21 cellular contexts compared by ENCODE assay signal in the genomic region with DNA sequence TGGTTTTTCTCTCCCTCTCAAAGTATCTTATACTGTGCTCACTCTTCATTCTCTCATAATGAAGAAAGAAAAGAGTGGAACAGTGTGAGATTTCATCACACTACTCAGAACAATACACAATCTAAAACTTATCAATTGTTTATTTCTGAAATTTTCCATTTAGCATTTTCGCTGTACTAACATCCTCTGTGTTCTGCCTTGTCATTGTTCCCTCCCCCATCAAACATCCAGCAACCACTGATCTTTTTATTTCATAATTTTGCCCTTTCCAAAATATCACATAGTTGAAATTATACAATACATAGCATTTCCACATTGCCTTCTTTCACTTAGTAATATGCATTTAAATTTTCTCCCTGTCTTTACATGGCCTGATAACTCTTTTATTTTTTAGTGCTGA.
A peak's percentile ranks its signal among the peaks of the same experiment; 100 is the strongest.
DNase-seq lines count a peak whose midpoint lies in the region; ATAC-seq and TF ChIP-seq lines count a peak whose summit lies in the region.
"Had no signal": no experiment of that assay in that cellular context is flagged by ENCODE, and none has a peak within 500 bp of the region (broad histone marks: within the 10 kb centered on the region; RNA-seq: fewer than 3 reads in every experiment).

No MANE protein-coding gene starts in this region.

- H3K4ac ChIP-seq in IMR-90 (ENCODE audit: low read depth, low read length), result no peak overlapping the region
- H3K4ac ChIP-seq in neuronal stem cell (ENCODE audit: low read length), result no peak overlapping the region

- H2AFZ ChIP-seq in DND-41 (ENCODE audit: low read depth, low read length) (0 out of 2 replicates have a peak overlapping the region, but pooled peaks have one; percentile 5), IMR-90 (replicated peaks; ENCODE audit: low read length, poor library complexity) (no peak overlapping the region), neuronal stem cell (ENCODE audit: low read length) (peak overlapping the region; percentile 13)

- dilution Hi-C loops in IMR-90 (cut with HindIII; ENCODE audit: low sequenced_read_pairs, unreplicated experiment), result no loop called here

- no peak overlapping the region for H3K56ac ChIP-seq in IMR-90 (ENCODE audit: extremely low read depth, insufficient read depth, low read length)

- CTCF ChIA-PET in IMR-90 (lab: Yijun Ruan, JAX), result no interaction called here

- no peaks in the 10 kb centered on the region for H3K4me1 Mint-ChIP-seq in stimulated activated effector memory CD8-positive, alpha-beta T cell treated with anti-CD3 and anti-CD28 coated beads, Interleukin-12 subunit alpha, Interleukin-12 subunit beta, amount 100 ng/mL, for 72 hours
- H3K4me1 Mint-ChIP-seq: B cell; CD4-positive, CD25-positive, alpha-beta regulatory T cell had no signal

- H3K27ac Mint-ChIP-seq in stimulated activated effector memory CD8-positive, alpha-beta T cell treated with anti-CD3 and anti-CD28 coated beads, Interleukin-12 subunit alpha, Interleukin-12 subunit beta, amount 100 ng/mL, for 72 hours, result no peak overlapping the region
- H3K27ac Mint-ChIP-seq: B cell; CD4-positive, CD25-positive, alpha-beta regulatory T cell; CD8-positive, alpha-beta T cell had no signal

- no CpG with 5 or more reads among the region's 1 CpG for WGBS in IMR-90 (ENCODE audit: extremely low coverage in 2 of 2, insufficient read length in 1 of 2), 2 experiments
- WGBS in neuronal stem cell (ENCODE audit: extremely low coverage in 2 of 2, insufficient read length in 2 of 2, insufficient replicate concordance in 1 of 2), 2 donors, result no CpG with 5 or more reads among the region's 1 CpG

- no peak for TF ChIP-seq RAD21 in IMR-90 (IDR thresholded peaks at IDR 0.05; ENCODE audit: low read length)

- H3K14ac ChIP-seq in IMR-90 (replicated peaks; ENCODE audit: low read depth, low read length) (no peak overlapping the region), neuronal stem cell (ENCODE audit: low read length) (no peak overlapping the region)

- TF ChIP-seq CTCF in DND-41 (IDR thresholded peaks at IDR 0.05; ENCODE audit: borderline replicate concordance, extremely low read depth, low read length, poor library complexity, severe bottlenecking) (no peak), IMR-90 (conservative IDR thresholded peaks at IDR 0.05; ENCODE audit: low read depth, low read length) (no peak), fibroblast of pulmonary artery (IDR thresholded peaks at IDR 0.05; ENCODE audit: low read length, missing control alignments) (no peak)

- no peak overlapping the region for H2BK5ac ChIP-seq in IMR-90 (ENCODE audit: low read depth, low read length, poor library complexity, severe bottlenecking)
- no peak overlapping the region for H2BK5ac ChIP-seq in neuronal stem cell (ENCODE audit: low read length)

- H3K79me2 ChIP-seq in DND-41 (ENCODE audit: insufficient read depth, low read length), result no peaks in the 10 kb centered on the region

- H3K27ac ChIP-seq in DND-41 (ENCODE audit: low read length) (no peak overlapping the region), IMR-90 (ENCODE audit: insufficient read depth, low read length) (no peak overlapping the region), neuronal stem cell (replicated peaks; ENCODE audit: low read length) (no peak overlapping the region)
- H3K27ac ChIP-seq: 22Rv1, BLaER1, C4-2B had no signal

- H3K9me3 ChIP-seq in DND-41 (ENCODE audit: insufficient read depth, low read length, severe bottlenecking) (peaks cover 2% of the 10 kb centered on the region), IMR-90 (ENCODE audit: control insufficient read depth, insufficient read depth, low read length) (no peaks in the 10 kb centered on the region), neuronal stem cell (replicated peaks in 1 of 2; ENCODE audit: control insufficient read depth in 2 of 2, insufficient read depth in 1 of 2, low read depth in 1 of 2, low read length in 2 of 2) (no peaks in the 10 kb centered on the region)
- H3K9me3 ChIP-seq: BLaER1, Caco-2 had no signal

- H3K4me3 ChIP-seq in DND-41 (ENCODE audit: low read depth in 1 of 2, low read length in 2 of 2) (no peak overlapping the region), IMR-90 (ENCODE audit: insufficient read depth, low read depth, low read length) (no peak overlapping the region), fibroblast of pulmonary artery (replicated peaks; ENCODE audit: low read depth, low read length) (no peak overlapping the region), neuronal stem cell (ENCODE audit: low read length in 2 of 2) (no peak overlapping the region)
- H3K4me3 ChIP-seq: BLaER1, GM12878 had no signal

- H3K9ac ChIP-seq in DND-41 (ENCODE audit: low read depth, low read length) (no peak overlapping the region), IMR-90 (ENCODE audit: low read depth, low read length) (no peak overlapping the region), neuronal stem cell (ENCODE audit: low read depth, low read length, poor library complexity) (no peak overlapping the region)
- H3K9ac ChIP-seq: BLaER1 had no signal

- ATAC-seq in DND-41 (ENCODE audit: insufficient read depth, low read depth) (no peak), IMR-90 (ENCODE audit: low read depth) (no peak), SK-N-SH treated with all-trans-retinoic acid at 6 μM for 48 hours (no peak), GM18858 (IDR thresholded peaks at IDR 0.05; ENCODE audit: unreplicated experiment) (no peak)
- ATAC-seq in stimulated activated effector memory CD8-positive, alpha-beta T cell treated with anti-CD3 and anti-CD28 coated beads, Interleukin-12 subunit alpha, Interleukin-12 subunit beta, amount 100 ng/mL, for 72 hours, result no peak
- ATAC-seq: CD8-positive, alpha-beta T cell; GM12878 had no signal

- H3K27me3 ChIP-seq in DND-41 (ENCODE audit: insufficient read depth, low read length, poor library complexity) (no peaks in the 10 kb centered on the region), IMR-90 (ENCODE audit: control insufficient read depth, insufficient read depth, low read length) (no peaks in the 10 kb centered on the region), neuronal stem cell (ENCODE audit: control insufficient read depth in 3 of 3, insufficient read depth in 3 of 3, low read depth in 1 of 3, low read length in 3 of 3) (no peaks in the 10 kb centered on the region)
- H3K27me3 ChIP-seq: BLaER1 had no signal

- no peaks in the 10 kb centered on the region for H3K4me1 ChIP-seq in DND-41 (ENCODE audit: insufficient read depth, low read length)
- H3K4me1 ChIP-seq in IMR-90 (ENCODE audit: control insufficient read depth, insufficient read depth, low read length), result peaks cover 4% of the 10 kb centered on the region; the same call in 1 of the 2 replicates
- no peaks in the 10 kb centered on the region for H3K4me1 ChIP-seq in neuronal stem cell (ENCODE audit: control insufficient read depth in 2 of 2, insufficient read depth in 1 of 2, low read depth in 1 of 2, low read length in 2 of 2)
- H3K4me1 ChIP-seq: BLaER1, Caco-2 had no signal

- H2BK15ac ChIP-seq in IMR-90 (ENCODE audit: low read depth, low read length), result no peak overlapping the region
- no peak overlapping the region for H2BK15ac ChIP-seq in neuronal stem cell (ENCODE audit: low read length)

- in situ Hi-C loops in IMR-90 (cut with MboI; ENCODE audit: low sequenced_read_pairs), result no loop called here

- H2AK9ac ChIP-seq in IMR-90 (replicated peaks; ENCODE audit: low read depth, low read length, poor library complexity), result no peak overlapping the region

- H2BK12ac ChIP-seq in neuronal stem cell (ENCODE audit: low read length), result no peak overlapping the region

- BruUV-seq in IMR-90 (replicated peaks; lab: Mats Ljungman, UMichigan), result no TSS peak

- H3K36me3 Mint-ChIP-seq in stimulated activated effector memory CD8-positive, alpha-beta T cell treated with anti-CD3 and anti-CD28 coated beads, Interleukin-12 subunit alpha, Interleukin-12 subunit beta, amount 100 ng/mL, for 72 hours, result no peaks in the 10 kb centered on the region
- H3K36me3 Mint-ChIP-seq: CD4-positive, CD25-positive, alpha-beta regulatory T cell; CD8-positive, alpha-beta T cell had no signal

- H2AK5ac ChIP-seq in IMR-90 (ENCODE audit: low read depth, low read length), result no peak overlapping the region
- no peak overlapping the region for H2AK5ac ChIP-seq in neuronal stem cell (ENCODE audit: low read depth, low read length)

- no peak overlapping the region for H3K4me3 Mint-ChIP-seq in stimulated activated effector memory CD8-positive, alpha-beta T cell treated with anti-CD3 and anti-CD28 coated beads, Interleukin-12 subunit alpha, Interleukin-12 subunit beta, amount 100 ng/mL, for 72 hours
- H3K4me3 Mint-ChIP-seq: B cell; CD4-positive, CD25-positive, alpha-beta regulatory T cell; CD8-positive, alpha-beta T cell had no signal

- POLR2A ChIA-PET in IMR-90 (lab: Charles Lee; ENCODE audit: unreplicated experiment), result no interaction called here

- no peak for DNase-seq in DND-41
- no peak for DNase-seq in IMR-90
- peak; percentile 64 for DNase-seq in fibroblast of pulmonary artery (ENCODE audit: low read depth)
- DNase-seq in neuronal stem cell (ENCODE audit: low spot score), result no peak
- DNase-seq in LoVo (ENCODE audit: low spot score), result no peak
- DNase-seq in stimulated activated effector memory CD8-positive, alpha-beta T cell treated with anti-CD3 and anti-CD28 coated beads, Interleukin-12 subunit alpha, Interleukin-12 subunit beta, amount 100 ng/mL, for 72 hours (ENCODE audit: low spot score in 2 of 2), result no peak
- DNase-seq: Caco-2; CD4-positive, CD25-positive, alpha-beta regulatory T cell; CD8-positive, alpha-beta T cell; DMS153; EL; GDM1; H7; HCEC 1CT had no signal

- H2BK20ac ChIP-seq in IMR-90 (ENCODE audit: low read depth, low read length), result 0 out of 2 replicates have a peak overlapping the region, but pooled peaks have one; percentile 27

- no peak for TF ChIP-seq POLR2A in IMR-90 (IDR thresholded peaks at IDR 0.05; ENCODE audit: low read depth, low read length)

- H3K23ac ChIP-seq in IMR-90 (ENCODE audit: low read depth, low read length), result no peak overlapping the region
- H3K23ac ChIP-seq in neuronal stem cell (ENCODE audit: low read depth, low read length, poor library complexity), result no peak overlapping the region

- H2BK120ac ChIP-seq in IMR-90 (ENCODE audit: low read depth, low read length) (peak overlapping the region; percentile 25; the same call in 1 of the 2 replicates), neuronal stem cell (ENCODE audit: low read depth, low read length) (no peak overlapping the region)

- no peak overlapping the region for H3K18ac ChIP-seq in IMR-90 (ENCODE audit: low read depth, low read length)
- no peak overlapping the region for H3K18ac ChIP-seq in neuronal stem cell (ENCODE audit: low read length)

- no peak overlapping the region for H4K5ac ChIP-seq in IMR-90 (ENCODE audit: low read depth, low read length)

- H4K8ac ChIP-seq in IMR-90 (ENCODE audit: low read depth in 2 of 2, low read length in 2 of 2), result peak overlapping the region in 1 of 2 experiments; percentile 10; a peak in 1 of 4 replicates
- no peak overlapping the region for H4K8ac ChIP-seq in neuronal stem cell (ENCODE audit: low read depth, low read length)

- H3K36me3 ChIP-seq in DND-41 (ENCODE audit: insufficient read depth, low read length), result no peaks in the 10 kb centered on the region
- no peaks in the 10 kb centered on the region for H3K36me3 ChIP-seq in IMR-90 (ENCODE audit: control insufficient read depth, insufficient read depth, low read length)
- no peaks in the 10 kb centered on the region for H3K36me3 ChIP-seq in neuronal stem cell (replicated peaks in 1 of 2; ENCODE audit: control insufficient read depth in 2 of 2, insufficient read depth in 2 of 2, low read length in 2 of 2)
- H3K36me3 ChIP-seq: BLaER1 had no signal

- H3K9me1 ChIP-seq in IMR-90 (ENCODE audit: insufficient read depth, low read length), result 0 out of 2 replicates have a peak, but pooled peaks cover 2% of the 10 kb centered on the region

- intact Hi-C loops in IMR-90 (cut with micrococcal nuclease), result no loop called here

- H3K4me2 ChIP-seq in DND-41 (ENCODE audit: insufficient read depth, low read length), result no peak overlapping the region
- no peak overlapping the region for H3K4me2 ChIP-seq in IMR-90 (ENCODE audit: low read depth, low read length)
- H3K4me2 ChIP-seq in neuronal stem cell (ENCODE audit: insufficient read depth, low read length, poor library complexity, severe bottlenecking), result no peak overlapping the region
- H3K4me2 ChIP-seq: BLaER1 had no signal

- H4K91ac ChIP-seq in IMR-90 (ENCODE audit: insufficient read depth, low read depth, low read length), result no peak overlapping the region
- no peak overlapping the region for H4K91ac ChIP-seq in neuronal stem cell (ENCODE audit: low read depth, low read length, poor library complexity)

- H3K79me1 ChIP-seq in IMR-90 (ENCODE audit: low read depth in 1 of 2, low read length in 2 of 2) (no peaks in the 10 kb centered on the region), neuronal stem cell (ENCODE audit: low read depth, low read length) (no peaks in the 10 kb centered on the region)

- H4K20me1 ChIP-seq in DND-41 (ENCODE audit: insufficient read depth, low read length), result no peaks in the 10 kb centered on the region
- H4K20me1 ChIP-seq in IMR-90 (ENCODE audit: insufficient read depth, low read length), result no peaks in the 10 kb centered on the region
- H4K20me1 ChIP-seq: BLaER1 had no signal

- H3K9me3 Mint-ChIP-seq in stimulated activated effector memory CD8-positive, alpha-beta T cell treated with anti-CD3 and anti-CD28 coated beads, Interleukin-12 subunit alpha, Interleukin-12 subunit beta, amount 100 ng/mL, for 72 hours, result peaks cover 10% of the 10 kb centered on the region
- H3K9me3 Mint-ChIP-seq: CD8-positive, alpha-beta T cell had no signal
